ENCODE assay signal across 8 cellular contexts in genomic region chr19:52138614-52139290, GRCh38. TPM values are rescaled to one million over a fixed set of nuclear protein-coding genes. Genes with fewer than 3 reads are reported as not detected.
DNase-seq lines count a peak whose midpoint lies in the region; ATAC-seq and TF ChIP-seq lines count a peak whose summit lies in the region.

No MANE protein-coding gene starts in this region.

- H3K9me3 Mint-ChIP-seq in Calu3 (ENCODE audit: low read depth, unreplicated experiment), result peaks cover 16% of the 10 kb centered on the region

- BruUV-seq in Calu3 (replicated peaks; lab: Mats Ljungman, UMichigan), result no TSS peak

- peak overlapping the region; percentile 71 for H3K27ac Mint-ChIP-seq in Calu3 (ENCODE audit: unreplicated experiment)

- peak overlapping the region; percentile 87 for H3K9ac ChIP-seq in HUES64 (ENCODE audit: low read depth, low read length)

- ATAC-seq in RWPE2 (ENCODE audit: low read depth) (peak; percentile 41; the same call in 1 of the 3 replicates), GM21526 (IDR thresholded peaks at IDR 0.05; ENCODE audit: low FRiP score, unreplicated experiment) (no peak), HG03097 (IDR thresholded peaks at IDR 0.05; ENCODE audit: low FRiP score, unreplicated experiment) (no peak)

- H3K27me3 ChIP-seq in HUES64 (ENCODE audit: insufficient read depth, low read length) (no peaks in the 10 kb centered on the region), RWPE2 (ENCODE audit: insufficient read depth, poor library complexity, severe bottlenecking) (no peaks in the 10 kb centered on the region)

- peaks cover 5% of the 10 kb centered on the region for H3K4me1 ChIP-seq in HUES64 (ENCODE audit: insufficient read depth, low read length)
- no peaks in the 10 kb centered on the region for H3K4me1 ChIP-seq in RWPE2 (ENCODE audit: insufficient read depth, poor library complexity, severe bottlenecking)

- H3K27ac ChIP-seq in HUES64 (ENCODE audit: low read depth, low read length) (peak overlapping the region; percentile 85), RWPE2 (ENCODE audit: poor library complexity, severe bottlenecking) (peak overlapping the region; percentile 80)

- intact Hi-C loops in Calu3 (cut with micrococcal nuclease; ENCODE audit: unreplicated experiment), result loop anchor here (1.0 to 5.0 kb wide), 4 partner anchors 33 to 99 kb away; partner anchors contain the start of genes ZNF432 and ZNF836

- H3K4me3 ChIP-seq in HUES64 (ENCODE audit: low read length) (peak overlapping the region; percentile 87), RWPE2 (ENCODE audit: severe bottlenecking) (peak overlapping the region; percentile 49), cardiac fibroblast (replicated peaks in 1 of 2; ENCODE audit: low read depth in 2 of 2, low read length in 2 of 2) (peak overlapping the region; percentile 74 to 95)

- CTCF ChIA-PET in Calu3 (lab: Charles Lee), result interaction anchor here (0.5 to 1.5 kb wide), 4 partner anchors 51 to 312 kb away, joined by 3 to 11 read pairs (median 4); partner anchors contain the start of gene PPP2R1A

- H3K36me3 ChIP-seq in HUES64 (ENCODE audit: insufficient read depth, low read length) (peaks cover 25% of the 10 kb centered on the region), RWPE2 (ENCODE audit: low read depth) (peaks cover 5% of the 10 kb centered on the region)

- peak; percentile 55 for DNase-seq in Calu3
- DNase-seq in RWPE2 (ENCODE audit: low spot score), result no peak
- DNase-seq in cardiac fibroblast (ENCODE audit: low read depth in 2 of 2), result peak in 1 of 2 donors; percentile 16
- DNase-seq in left kidney (ENCODE audit: low read depth, low spot score), result peak; percentile 91
- peak; percentile 12 for DNase-seq in stimulated activated CD4-positive, alpha-beta T cell treated with anti-CD3 and anti-CD28 coated beads, Interleukin-4, amount 100 ng/mL, for 24 hours

- H3K27me3 Mint-ChIP-seq in Calu3 (ENCODE audit: unreplicated experiment), result no peaks in the 10 kb centered on the region

- H3K9me3 ChIP-seq in HUES64 (ENCODE audit: insufficient read depth, low read depth, low read length) (peaks cover 6% of the 10 kb centered on the region; the same call in 1 of the 2 replicates), RWPE2 (ENCODE audit: severe bottlenecking) (peaks cover 2% of the 10 kb centered on the region)

- H3K36me3 Mint-ChIP-seq in Calu3 (ENCODE audit: insufficient read depth, unreplicated experiment), result peaks cover 25% of the 10 kb centered on the region

- WGBS in HUES64, result 3% methylated on average over 19 of the region's 19 CpGs

- H3K4me3 Mint-ChIP-seq in Calu3 (ENCODE audit: low read depth, unreplicated experiment), result peak overlapping the region; percentile 84

- peaks cover 11% of the 10 kb centered on the region for H3K4me1 Mint-ChIP-seq in Calu3 (ENCODE audit: low read depth, unreplicated experiment)

- no peak for TF ChIP-seq CTCF in Calu3 (IDR thresholded peaks at IDR 0.05; ENCODE audit: unreplicated experiment)
- no peak for TF ChIP-seq CTCF in RWPE2 (IDR thresholded peaks at IDR 0.05; ENCODE audit: poor library complexity, severe bottlenecking)
- TF ChIP-seq CTCF in cardiac fibroblast (IDR thresholded peaks at IDR 0.05; ENCODE audit: low read depth, low read length), result no peak

RNA-seq across cellular contexts. Expression of gene ZNF616, which starts 1.0 kb away (rescaled TPM):
- 8.9 and 9.2 TPM in 2 replicates for total RNA-seq in Calu3 (2022)
- polyA plus RNA-seq in HUES64 (2013, experiment 1 of 2), result 12.8 TPM
- polyA plus RNA-seq in HUES64 (2013, experiment 2 of 2), result 13.2 TPM

RNA-seq across cellular contexts. Expression of gene ZNF836, which starts 32.7 kb away (rescaled TPM):
- 11.3 and 12.0 TPM in 2 replicates for total RNA-seq in Calu3 (2022)
- 5.7 TPM for polyA plus RNA-seq in HUES64 (2013, experiment 1 of 2)
- polyA plus RNA-seq in HUES64 (2013, experiment 2 of 2), result 6.5 TPM

RNA-seq across cellular contexts. Expression of gene ZNF841, which starts 43.2 kb away (rescaled TPM):
- total RNA-seq in Calu3 (2022), result 37.6 and 39.8 TPM in 2 replicates
- 3.9 TPM for polyA plus RNA-seq in HUES64 (2013, experiment 1 of 2)
- polyA plus RNA-seq in HUES64 (2013, experiment 2 of 2), result 3.7 TPM

RNA-seq across cellular contexts. Expression of gene PPP2R1A, which starts 51.1 kb away (rescaled TPM):
- 288 and 291 TPM in 2 replicates for total RNA-seq in Calu3 (2022)
- 217 TPM for polyA plus RNA-seq in HUES64 (2013, experiment 1 of 2)
- 237 TPM for polyA plus RNA-seq in HUES64 (2013, experiment 2 of 2)
